In the genomic region with DNA sequence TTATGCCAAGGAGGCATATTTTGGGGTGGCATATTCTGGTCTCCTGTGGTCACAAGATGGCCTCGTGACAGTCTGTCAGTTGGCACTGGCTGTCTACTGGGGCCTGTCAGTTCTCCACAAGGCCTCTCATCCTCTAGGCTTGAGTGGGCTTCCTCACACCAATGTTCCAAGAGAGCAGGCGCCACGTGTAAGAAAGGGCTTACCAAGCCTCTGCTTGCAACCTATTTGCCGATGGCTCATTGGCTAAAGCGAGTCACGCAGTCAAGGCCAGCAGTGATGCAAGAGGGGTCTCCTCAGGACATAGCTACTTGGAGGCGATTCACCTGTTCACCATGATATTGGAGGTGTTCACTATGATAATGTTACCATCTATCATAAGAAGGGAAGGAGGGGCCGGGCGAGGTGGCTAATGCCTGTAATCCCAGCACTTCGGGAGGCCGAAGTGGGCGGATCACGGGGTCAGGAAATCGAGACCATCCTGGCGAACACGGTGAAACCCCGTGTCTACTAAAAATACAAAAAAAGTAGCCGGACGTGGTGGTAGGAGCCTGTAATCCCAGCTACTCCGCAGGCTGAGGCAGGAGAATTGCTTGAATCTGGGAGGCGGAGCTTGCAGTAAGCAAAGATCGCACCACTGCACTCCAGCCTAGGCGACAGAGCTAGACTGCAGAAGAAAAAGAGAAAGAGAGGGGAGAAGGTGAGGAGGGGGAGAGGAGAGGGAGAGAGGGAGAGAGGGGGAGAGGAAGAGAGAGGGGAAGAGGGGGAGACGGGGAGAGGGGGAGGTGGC, we compare ENCODE assay signal across 11 cellular contexts. TPM values are rescaled to one million over a fixed set of nuclear protein-coding genes. Genes with fewer than 3 reads are reported as not detected.
A peak's percentile ranks its signal among the peaks of the same experiment; 100 is the strongest.
DNase-seq lines count a peak whose midpoint lies in the region; ATAC-seq and TF ChIP-seq lines count a peak whose summit lies in the region.
"Had no signal": no experiment of that assay in that cellular context is flagged by ENCODE, and none has a peak within 500 bp of the region (broad histone marks: within the 10 kb centered on the region; RNA-seq: fewer than 3 reads in every experiment).

No MANE protein-coding gene starts in this region.

- H4K20me1 ChIP-seq in GM23338 (replicated peaks; ENCODE audit: insufficient read depth) (no peaks in the 10 kb centered on the region), PC-3 (ENCODE audit: low read length) (no peaks in the 10 kb centered on the region)

- H3K4me3 ChIP-seq in AG04449 (ENCODE audit: low read depth, low read length), result peak overlapping the region; percentile 47
- H3K4me3 ChIP-seq in GM23338, result peak overlapping the region; percentile 73
- peak overlapping the region; percentile 3 to 46 for H3K4me3 ChIP-seq in cardiac fibroblast (replicated peaks in 1 of 2; ENCODE audit: low read depth in 2 of 2, low read length in 2 of 2)
- no peak overlapping the region for H3K4me3 ChIP-seq in naive thymus-derived CD4-positive, alpha-beta T cell (ENCODE audit: low read length)
- no peak overlapping the region for H3K4me3 ChIP-seq in PC-3 (ENCODE audit: low read length)

- BruUV-seq in PC-3 (replicated peaks; lab: Mats Ljungman, UMichigan), result no TSS peak

- H3K9ac ChIP-seq in PC-3 (ENCODE audit: low read length), result no peak overlapping the region

- H3K27ac ChIP-seq in GM23338 (ENCODE audit: low read depth) (no peak overlapping the region), PC-3 (ENCODE audit: low read length) (no peak overlapping the region)
- H3K27ac ChIP-seq in naive thymus-derived CD4-positive, alpha-beta T cell (ENCODE audit: low read depth, low read length), result no peak overlapping the region

- no peak overlapping the region for H3K27ac Mint-ChIP-seq in GM23338
- no peak overlapping the region for H3K27ac Mint-ChIP-seq in naive thymus-derived CD4-positive, alpha-beta T cell
- H3K27ac Mint-ChIP-seq: activated CD4-positive, alpha-beta T cell treated with anti-CD3 and anti-CD28 coated beads, Interleukin-2, amount 10 ng/mL, durations not matched to agents 24 days and 14 days; stimulated activated naive CD8-positive, alpha-beta T cell treated with anti-CD3 and anti-CD28 coated beads, Interleukin-15, Interleukin-2, amounts not matched to agents 100 ng/mL and 50 ng/mL, for 24 hours had no signal

- TF ChIP-seq CTCF in AG04449 (IDR thresholded peaks at IDR 0.05; ENCODE audit: insufficient read depth, low read length, missing control alignments) (no peak), GM23338 (conservative IDR thresholded peaks at IDR 0.05; ENCODE audit: low read depth in 2 of 2) (no peak), cardiac fibroblast (IDR thresholded peaks at IDR 0.05; ENCODE audit: low read depth, low read length) (no peak), PC-3 (conservative IDR thresholded peaks at IDR 0.05; ENCODE audit: low read depth, low read length) (no peak)

- POLR2A ChIA-PET in AG04449 (lab: Yijun Ruan, JAX), result no interaction called here
- POLR2A ChIA-PET in naive thymus-derived CD4-positive, alpha-beta T cell (lab: Charles Lee), result no interaction called here
- POLR2A ChIA-PET in PC-3 (lab: Charles Lee; ENCODE audit: unreplicated experiment), result no interaction called here

- peaks cover 3% of the 10 kb centered on the region; the same call in 2 of the 3 replicates for H3K4me1 Mint-ChIP-seq in GM23338
- peaks cover 0 to 21% (median 11%) of the 10 kb centered on the region in 7 donors for H3K4me1 Mint-ChIP-seq in naive thymus-derived CD4-positive, alpha-beta T cell

- peak; percentile 63 for ATAC-seq in GM23338
- ATAC-seq in naive thymus-derived CD4-positive, alpha-beta T cell, result no peak
- no peak for ATAC-seq in HG02938 (IDR thresholded peaks at IDR 0.05; ENCODE audit: unreplicated experiment)
- ATAC-seq in PC-3, result no peak

- H3K9me3 ChIP-seq in naive thymus-derived CD4-positive, alpha-beta T cell (ENCODE audit: control insufficient read depth in 2 of 3, low read length in 3 of 3), result no peaks in the 10 kb centered on the region
- no peaks in the 10 kb centered on the region for H3K9me3 ChIP-seq in PC-3 (ENCODE audit: low read length)

- H3K4me1 ChIP-seq in GM23338 (ENCODE audit: insufficient read depth) (no peaks in the 10 kb centered on the region), PC-3 (ENCODE audit: insufficient read depth, low read length) (no peaks in the 10 kb centered on the region)
- H3K4me1 ChIP-seq in naive thymus-derived CD4-positive, alpha-beta T cell (ENCODE audit: control insufficient read depth in 2 of 2, insufficient read depth in 2 of 2, low read length in 2 of 2), result peaks cover 5 to 8% of the 10 kb centered on the region in 2 donors

- DNase-seq in AG04449 (ENCODE audit: low read depth, low spot score), result no peak
- DNase-seq in GM23338 (ENCODE audit: low spot score), result peak; percentile 18
- DNase-seq in cardiac fibroblast (ENCODE audit: low read depth in 2 of 2), result no peak
- DNase-seq in naive thymus-derived CD4-positive, alpha-beta T cell, result no peak
- no peak for DNase-seq in stimulated activated CD4-positive, alpha-beta T cell treated with anti-CD3 and anti-CD28 coated beads, Interleukin-4, amount 100 ng/mL, for 1 hour
- no peak for DNase-seq in PC-3
- DNase-seq in occipital lobe (lab: John Stamatoyannopoulos, UW), result no peak
- DNase-seq: activated CD4-positive, alpha-beta T cell treated with anti-CD3 and anti-CD28 coated beads, Interleukin-2, amount 10 ng/mL, durations not matched to agents 24 days and 14 days had no signal

- H3K4me2 ChIP-seq in GM23338 (peak overlapping the region; percentile 84), PC-3 (ENCODE audit: low read length) (no peak overlapping the region)

- H2AFZ ChIP-seq in GM23338, result peak overlapping the region; percentile 61
- no peak overlapping the region for H2AFZ ChIP-seq in PC-3 (ENCODE audit: low read length)

- 0 out of 2 replicates have a peak, but pooled peaks cover 16% of the 10 kb centered on the region for H3K9me2 ChIP-seq in GM23338 (ENCODE audit: insufficient read depth)
- no peaks in the 10 kb centered on the region for H3K9me2 ChIP-seq in PC-3 (replicated peaks; ENCODE audit: low read length)

- H3K36me3 Mint-ChIP-seq in GM23338 (ENCODE audit: low read depth), result no peaks in the 10 kb centered on the region
- H3K36me3 Mint-ChIP-seq in naive thymus-derived CD4-positive, alpha-beta T cell, result peaks cover 0 to under 1% (median 0%) of the 10 kb centered on the region in 5 donors

- CTCF ChIA-PET in AG04449 (lab: Yijun Ruan, JAX) (no interaction called here), PC-3 (lab: Charles Lee) (no interaction called here)
- CTCF ChIA-PET in naive thymus-derived CD4-positive, alpha-beta T cell (lab: Charles Lee), result no interaction called here

- H3K79me2 ChIP-seq in GM23338 (replicated peaks; ENCODE audit: insufficient read depth), result no peaks in the 10 kb centered on the region
- no peaks in the 10 kb centered on the region for H3K79me2 ChIP-seq in PC-3 (ENCODE audit: low read length)

- peaks cover 8% of the 10 kb centered on the region for H3K27me3 Mint-ChIP-seq in GM23338 (ENCODE audit: insufficient read depth, low read depth, poor library complexity)
- peaks cover 5 to 25% (median 14%) of the 10 kb centered on the region in 5 donors for H3K27me3 Mint-ChIP-seq in naive thymus-derived CD4-positive, alpha-beta T cell

- intact Hi-C loops in naive thymus-derived CD4-positive, alpha-beta T cell (cut with micrococcal nuclease), result no loop called here
- intact Hi-C loops in PC-3 (cut with micrococcal nuclease), result no loop called here

- H3K4me3 Mint-ChIP-seq in GM23338, result peak overlapping the region; percentile 27; the same call in 2 of the 3 replicates
- peak overlapping the region in 9 of 10 donors; percentile 6 to 71 (median 54) for H3K4me3 Mint-ChIP-seq in naive thymus-derived CD4-positive, alpha-beta T cell
- H3K4me3 Mint-ChIP-seq: activated CD4-positive, alpha-beta T cell treated with anti-CD3 and anti-CD28 coated beads, Interleukin-2, amount 10 ng/mL, durations not matched to agents 24 days and 14 days; stimulated activated naive CD8-positive, alpha-beta T cell treated with anti-CD3 and anti-CD28 coated beads, Interleukin-15, Interleukin-2, amounts not matched to agents 100 ng/mL and 50 ng/mL, for 24 hours had no signal

- H3K36me3 ChIP-seq in GM23338 (ENCODE audit: insufficient read depth) (no peaks in the 10 kb centered on the region), PC-3 (ENCODE audit: low read depth, low read length) (no peaks in the 10 kb centered on the region)
- no peaks in the 10 kb centered on the region for H3K36me3 ChIP-seq in naive thymus-derived CD4-positive, alpha-beta T cell (ENCODE audit: control insufficient read depth in 2 of 3, insufficient read depth in 3 of 3, low read length in 3 of 3)

- peaks cover 7% of the 10 kb centered on the region; the same call in 2 of the 3 replicates for H3K9me3 Mint-ChIP-seq in GM23338
- peaks cover 0 to 6% (median 0%) of the 10 kb centered on the region in 11 donors for H3K9me3 Mint-ChIP-seq in naive thymus-derived CD4-positive, alpha-beta T cell
- H3K9me3 Mint-ChIP-seq: stimulated activated naive CD8-positive, alpha-beta T cell treated with anti-CD3 and anti-CD28 coated beads, Interleukin-15, Interleukin-2, amounts not matched to agents 100 ng/mL and 50 ng/mL, for 24 hours had no signal

- 0 out of 2 replicates have a peak, but pooled peaks cover 3% of the 10 kb centered on the region for H3F3A ChIP-seq in GM23338 (replicated peaks; ENCODE audit: low read depth)
- no peaks in the 10 kb centered on the region for H3F3A ChIP-seq in PC-3 (ENCODE audit: low read length, unreplicated experiment)

- H3K27me3 ChIP-seq in GM23338 (ENCODE audit: insufficient read depth), result peaks cover 13% of the 10 kb centered on the region
- no peaks in the 10 kb centered on the region for H3K27me3 ChIP-seq in naive thymus-derived CD4-positive, alpha-beta T cell (ENCODE audit: control insufficient read depth in 2 of 2, insufficient read depth in 2 of 2, low read length in 2 of 2)
- peaks cover 5% of the 10 kb centered on the region; the same call in 1 of the 2 replicates for H3K27me3 ChIP-seq in PC-3 (ENCODE audit: low read length)

TF ChIP-seq in GM23338, 12 proteins besides CTCF, POLR2A, EP300 and RAD21 (continues in another document):
- no peak for TF ChIP-seq ZNF114 (CRISPR knock-in tag; IDR thresholded peaks at IDR 0.05)
- no peak for TF ChIP-seq CREB1 (CRISPR knock-in tag; IDR thresholded peaks at IDR 0.05; ENCODE audit: low read depth)

RNA-seq across cellular contexts. Expression of a gene that starts 35.3 kb away (rescaled TPM):
- 0.47 TPM in 1 of 2 replicates, not detected in the other for total RNA-seq in GM23338 (2014; rRNA removed; shearing (Covaris generic))
- 3.8 and 4.4 TPM in 2 replicates for polyA plus RNA-seq in GM23338 (2016; fragmentation: Nextera tagmentation; extraction: Ambion mirVana)
- total RNA-seq in naive thymus-derived CD4-positive, alpha-beta T cell, result 1 to 10 TPM in 2 of 5 experiments, not detected in 3; 1.2 to 1.9 TPM
- 1 to 10 TPM; 1.1 to 1.3 TPM for polyA plus RNA-seq in naive thymus-derived CD4-positive, alpha-beta T cell
- total RNA-seq in PC-3 (2014; rRNA removed), result 0.80 TPM in 1 of 2 replicates, not detected in the other
- total RNA-seq in occipital lobe, result 1.7 TPM
- total RNA-seq: LHCN-M2 had no signal

RNA-seq across cellular contexts. Expression of a gene that starts 35.7 kb away (rescaled TPM):
- 45.5 and 47.4 TPM in 2 replicates for total RNA-seq in GM23338 (2014; rRNA removed; shearing (Covaris generic))
- polyA plus RNA-seq in GM23338 (2016; fragmentation: Nextera tagmentation; extraction: Ambion mirVana), result 82.1 and 93.2 TPM in 2 replicates
- 10 to 100 TPM in 1 of 5 experiments, 1 to 10 TPM in 4; 5.2 to 15.2 (median 8.0) TPM for total RNA-seq in naive thymus-derived CD4-positive, alpha-beta T cell
- polyA plus RNA-seq in naive thymus-derived CD4-positive, alpha-beta T cell, result 10 to 100 TPM; 16.5 to 22.0 TPM
- total RNA-seq in PC-3 (2014; rRNA removed) (32.8 and 34.0 TPM in 2 replicates), occipital lobe (22.1 TPM)

Comparison
In these comparisons a context has a peak if more than half of its experiments do, and no peak if none do; other contexts are left out.
1. H3K4me3 ChIP-seq: peak in AG04449 (single experiment), GM23338 (single experiment) and cardiac fibroblast (2 of 2); none in naive thymus-derived CD4-positive, alpha-beta T cell (single experiment) and PC-3 (single experiment).